ENCODE assay signal across 29 cellular contexts in the genomic region with DNA sequence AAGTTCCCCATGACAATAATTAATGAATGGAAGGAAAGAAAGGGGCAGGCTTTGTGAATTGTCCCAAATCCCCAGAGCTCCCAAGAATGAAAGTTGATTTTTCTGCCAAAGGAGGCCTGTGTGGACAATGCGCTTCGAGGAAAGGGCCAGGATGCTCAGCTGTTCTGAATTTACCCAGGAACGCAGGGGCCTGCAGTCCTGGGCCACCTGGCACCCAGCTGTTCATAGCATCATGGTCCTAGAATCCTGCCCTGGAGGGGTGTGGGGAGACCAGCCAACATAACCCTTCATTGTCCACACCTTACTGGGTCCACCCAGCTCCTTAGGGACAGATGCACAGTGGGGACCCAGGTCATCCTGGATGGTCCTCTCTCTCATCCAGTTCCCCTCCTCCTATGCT.
"Had no signal": no experiment of that assay in that cellular context is flagged by ENCODE, and none has a peak within 500 bp of the region (broad histone marks: within the 10 kb centered on the region; RNA-seq: fewer than 3 reads in every experiment).

No MANE protein-coding gene starts in this region.

- ATAC-seq: activated CD8-positive, alpha-beta memory T cell treated with anti-CD3 and anti-CD28 coated beads, Interleukin-2, amount 10 ng/mL, durations not matched to agents 7 days and 5 days; activated CD8-positive, alpha-beta T cell treated with anti-CD3 and anti-CD28 coated beads, Interleukin-2, amount 10 ng/mL, durations not matched to agents 7 days and 5 days; activated naive CD8-positive, alpha-beta T cell treated with anti-CD3 and anti-CD28 coated beads, Interleukin-2, amount 50 U/mL, for 24 hours; gastrocnemius medialis; heart left ventricle; WTC11 had no signal

- H3K36me3 ChIP-seq: adrenal gland, ascending aorta, breast epithelium, cardiac muscle cell, colonic mucosa, esophagus squamous epithelium, gastrocnemius medialis, heart left ventricle had no signal

- H3K9me3 ChIP-seq: adrenal gland, ascending aorta, breast epithelium, colonic mucosa, esophagus squamous epithelium, gastrocnemius medialis, heart left ventricle had no signal

- H3K27me3 ChIP-seq: adrenal gland, ascending aorta, breast epithelium, cardiac muscle cell, colonic mucosa, esophagus squamous epithelium, gastrocnemius medialis, heart left ventricle had no signal

- H3K4me3 ChIP-seq: adrenal gland, ascending aorta, breast epithelium, cardiac muscle cell, colonic mucosa, esophagus squamous epithelium, gastrocnemius medialis, heart left ventricle had no signal

- H3K27ac ChIP-seq: adrenal gland, ascending aorta, breast epithelium, cardiac muscle cell, colonic mucosa, esophagus squamous epithelium, gastrocnemius medialis, heart left ventricle, VCaP had no signal

- H3K4me1 ChIP-seq: adrenal gland, ascending aorta, breast epithelium, colonic mucosa, esophagus squamous epithelium, gastrocnemius medialis, heart left ventricle had no signal

- DNase-seq: activated CD4-positive, alpha-beta memory T cell treated with anti-CD3 and anti-CD28 coated beads for 36 hours; activated CD4-positive, alpha-beta T cell treated with anti-CD3 and anti-CD28 coated beads for 1 hour; activated CD4-positive, alpha-beta T cell treated with anti-CD3 and anti-CD28 coated beads for 4 hours; activated CD8-positive, alpha-beta memory T cell treated with anti-CD3 and anti-CD28 coated beads, Interleukin-2, amount 10 ng/mL, durations not matched to agents 7 days and 5 days; activated CD8-positive, alpha-beta memory T cell treated with anti-CD3 and anti-CD28 coated beads, Interleukin-2, amount 50 U/mL, for 4 hours; activated CD8-positive, alpha-beta T cell treated with anti-CD3 and anti-CD28 coated beads, Interleukin-2, amount 10 ng/mL, durations not matched to agents 7 days and 5 days; activated effector memory CD4-positive, alpha-beta T cell treated with anti-CD3 and anti-CD28 coated beads, Interleukin-2, amount 50 U/mL, for 16 hours; activated naive CD4-positive, alpha-beta T cell treated with anti-CD3 and anti-CD28 coated beads for 36 hours; activated naive CD8-positive, alpha-beta T cell treated with anti-CD3 and anti-CD28 coated beads for 36 hours; activated naive CD8-positive, alpha-beta T cell treated with anti-CD3 and anti-CD28 coated beads, Interleukin-2, amount 50 U/mL, for 24 hours; activated T-cell treated with anti-CD3 and anti-CD28 coated beads, Interleukin-2, amount 50 U/mL, for 1 hour; activated T-cell treated with anti-CD3 and anti-CD28 coated beads, Interleukin-2, amount 50 U/mL, for 48 hours; adrenal gland; central memory CD4-positive, alpha-beta T cell; cerebellar nuclear complex; colonic mucosa; effector memory CD4-positive, alpha-beta T cell; endodermal cell; esophagus squamous epithelium; foreskin fibroblast; gastrocnemius medialis; glutamatergic neuron; heart left ventricle; T-helper 2 cell had no signal
